Comparison of ENCODE assay signal across 3 cellular contexts in the genomic region with DNA sequence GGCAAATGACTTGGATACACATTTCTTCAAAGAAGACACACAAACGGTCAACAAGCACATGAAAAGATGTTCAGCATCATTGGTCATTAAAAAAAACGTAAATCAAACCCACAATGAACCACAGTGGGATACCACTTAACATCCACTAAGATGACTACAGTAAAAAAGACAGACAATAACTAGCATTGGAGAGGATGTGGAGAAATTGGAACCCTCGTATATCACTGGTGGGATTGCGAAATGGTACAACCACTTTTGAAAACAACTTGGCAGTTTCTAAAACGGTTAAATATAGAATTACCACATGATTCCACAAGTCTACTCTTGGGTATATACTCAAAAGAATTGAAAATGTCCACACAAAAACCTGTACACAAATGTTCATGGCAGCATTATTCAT.
TF ChIP-seq lines count a peak whose summit lies in the region.

No MANE protein-coding gene starts in this region.

TF ChIP-seq in GM12891, 5 proteins besides CTCF, POLR2A, EP300 and RAD21:
- no peak for TF ChIP-seq POLR2AphosphoS5 (IDR thresholded peaks at IDR 0.05; ENCODE audit: low read depth, low read length)
- TF ChIP-seq SPI1 (IDR thresholded peaks at IDR 0.05; ENCODE audit: low read depth, low read length), result no peak
- no peak for TF ChIP-seq PAX5 (IDR thresholded peaks at IDR 0.05; ENCODE audit: insufficient read depth, low read length, severe bottlenecking)
- TF ChIP-seq TAF1 (IDR thresholded peaks at IDR 0.05; ENCODE audit: low read depth, low read length), result no peak
- TF ChIP-seq POU2F2 (IDR thresholded peaks at IDR 0.05; ENCODE audit: low read depth, low read length), result no peak

TF ChIP-seq in IMR-90, 13 proteins besides CTCF, POLR2A, EP300 and RAD21:
- TF ChIP-seq, protein P1, sequence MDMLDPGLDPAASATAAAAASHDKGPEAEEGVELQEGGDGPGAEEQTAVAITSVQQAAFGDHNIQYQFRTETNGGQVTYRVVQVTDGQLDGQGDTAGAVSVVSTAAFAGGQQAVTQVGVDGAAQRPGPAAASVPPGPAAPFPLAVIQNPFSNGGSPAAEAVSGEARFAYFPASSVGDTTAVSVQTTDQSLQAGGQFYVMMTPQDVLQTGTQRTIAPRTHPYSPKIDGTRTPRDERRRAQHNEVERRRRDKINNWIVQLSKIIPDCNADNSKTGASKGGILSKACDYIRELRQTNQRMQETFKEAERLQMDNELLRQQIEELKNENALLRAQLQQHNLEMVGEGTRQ (IDR thresholded peaks at IDR 0.05; ENCODE audit: low read depth, low read length), result no peak
- TF ChIP-seq MXI1 (IDR thresholded peaks at IDR 0.05; ENCODE audit: borderline replicate concordance, low read depth, low read length), result no peak
- TF ChIP-seq CEBPB (IDR thresholded peaks at IDR 0.05; ENCODE audit: low read depth, low read length), result peak; percentile 82
- no peak for TF ChIP-seq NFE2L2 (IDR thresholded peaks at IDR 0.05; ENCODE audit: low read depth, low read length)
- no peak for TF ChIP-seq RCOR1 (IDR thresholded peaks at IDR 0.05; ENCODE audit: insufficient replicate concordance, low read length)
- TF ChIP-seq ELK1 (IDR thresholded peaks at IDR 0.05; ENCODE audit: borderline replicate concordance, low read depth, low read length), result no peak

TF ChIP-seq in H1, 55 proteins besides CTCF, POLR2A, EP300 and RAD21:
- 0 out of 2 replicates have a peak, but pooled peaks have one; percentile 45 for TF ChIP-seq CEBPB (IDR thresholded peaks at IDR 0.05; ENCODE audit: low read depth, low read length)
- no peak for TF ChIP-seq HDAC2 (IDR thresholded peaks at IDR 0.05; ENCODE audit: borderline replicate concordance in 1 of 2, low read depth in 2 of 2, low read length in 2 of 2)
